ENCODE assay signal across 1 cellular context in the genomic region with DNA sequence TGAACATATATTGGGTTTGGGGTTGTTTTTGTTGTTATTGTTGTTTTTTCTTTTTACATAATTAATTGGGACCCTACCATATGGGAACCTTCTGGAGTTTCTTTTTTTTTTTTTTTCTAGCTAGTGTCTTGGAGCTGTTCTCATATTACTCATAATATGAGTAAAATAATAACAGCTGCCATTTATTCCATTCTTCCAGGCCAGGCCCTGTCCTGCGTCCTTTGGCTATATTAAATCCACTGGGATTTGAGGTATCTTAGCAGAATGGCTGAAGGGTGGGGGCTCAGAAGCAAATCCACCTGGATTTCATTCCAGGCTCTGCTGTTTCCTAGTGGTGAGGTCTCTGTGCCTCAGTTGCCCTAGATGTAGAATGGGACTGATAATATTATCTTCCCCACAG.
TF ChIP-seq lines count a peak whose summit lies in the region.

No MANE protein-coding gene starts in this region.

TF ChIP-seq in IMR-90, 13 proteins besides CTCF, POLR2A, EP300 and RAD21 (continued from another document):
- no peak for TF ChIP-seq CEBPB (IDR thresholded peaks at IDR 0.05; ENCODE audit: low read depth, low read length)
- TF ChIP-seq, protein P1, sequence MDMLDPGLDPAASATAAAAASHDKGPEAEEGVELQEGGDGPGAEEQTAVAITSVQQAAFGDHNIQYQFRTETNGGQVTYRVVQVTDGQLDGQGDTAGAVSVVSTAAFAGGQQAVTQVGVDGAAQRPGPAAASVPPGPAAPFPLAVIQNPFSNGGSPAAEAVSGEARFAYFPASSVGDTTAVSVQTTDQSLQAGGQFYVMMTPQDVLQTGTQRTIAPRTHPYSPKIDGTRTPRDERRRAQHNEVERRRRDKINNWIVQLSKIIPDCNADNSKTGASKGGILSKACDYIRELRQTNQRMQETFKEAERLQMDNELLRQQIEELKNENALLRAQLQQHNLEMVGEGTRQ (IDR thresholded peaks at IDR 0.05; ENCODE audit: low read depth, low read length), result no peak
- no peak for TF ChIP-seq MAFK (IDR thresholded peaks at IDR 0.05; ENCODE audit: low read depth, low read length)
- TF ChIP-seq BHLHE40 (IDR thresholded peaks at IDR 0.05; ENCODE audit: low read depth, low read length), result no peak
